In genomic region chr1:110627763-110628162, GRCh38 we compare ENCODE assay signal across 27 cellular contexts. TPM values are rescaled to one million over a fixed set of nuclear protein-coding genes. Genes with fewer than 3 reads are reported as not detected.
DNase-seq lines count a peak whose midpoint lies in the region; ATAC-seq and TF ChIP-seq lines count a peak whose summit lies in the region.
"Had no signal": no experiment of that assay in that cellular context is flagged by ENCODE, and none has a peak within 500 bp of the region (broad histone marks: within the 10 kb centered on the region; RNA-seq: fewer than 3 reads in every experiment).

No MANE protein-coding gene starts in this region.

- H3K4me1 ChIP-seq in naive thymus-derived CD4-positive, alpha-beta T cell (ENCODE audit: control insufficient read depth in 2 of 2, insufficient read depth in 2 of 2, low read length in 2 of 2): peaks cover 25 to 27% of the 10 kb centered on the region in 2 donors
- H3K4me1 ChIP-seq: gastroesophageal sphincter, HAP-1, SJSA1, stomach, tibial artery had no signal

- no peak overlapping the region for H3K4me3 Mint-ChIP-seq in activated CD8-positive, alpha-beta T cell treated with anti-CD3 and anti-CD28 coated beads, Interleukin-2, amount 10 ng/mL, durations not matched to agents 7 days and 5 days
- no peak overlapping the region for H3K4me3 Mint-ChIP-seq in activated CD8-positive, alpha-beta T cell treated with anti-CD3 and anti-CD28 coated beads for 36 hours
- no peak overlapping the region for H3K4me3 Mint-ChIP-seq in T-helper 17 cell
- H3K4me3 Mint-ChIP-seq in naive thymus-derived CD4-positive, alpha-beta T cell: peak overlapping the region in 1 of 10 donors; percentile 4
- H3K4me3 Mint-ChIP-seq: activated CD4-positive, alpha-beta T cell treated with anti-CD3 and anti-CD28 coated beads for 36 hours; central memory CD8-positive, alpha-beta T cell; memory B cell had no signal

- POLR2A ChIA-PET in activated CD8-positive, alpha-beta T cell treated with anti-CD3 and anti-CD28 coated beads, Interleukin-2, amount 10 ng/mL, durations not matched to agents 7 days and 5 days (lab: Charles Lee): no interaction called here
- POLR2A ChIA-PET in activated CD8-positive, alpha-beta T cell treated with anti-CD3 and anti-CD28 coated beads for 36 hours (lab: Charles Lee): no interaction called here
- POLR2A ChIA-PET in naive thymus-derived CD4-positive, alpha-beta T cell (lab: Charles Lee): interaction anchor here (1.2 to 5.6 kb wide), 2 partner anchors 41 to 47 kb away, joined by 4 to 69 read pairs; partner anchors contain the start of gene KCNA3

- CTCF ChIA-PET in activated CD8-positive, alpha-beta T cell treated with anti-CD3 and anti-CD28 coated beads, Interleukin-2, amount 10 ng/mL, durations not matched to agents 7 days and 5 days (lab: Charles Lee): interaction anchor here (1.8 to 7.0 kb wide), 4 partner anchors 11 to 156 kb away, joined by 5 to 77 read pairs (median 26); no protein-coding TSS in a partner anchor
- CTCF ChIA-PET in activated CD8-positive, alpha-beta T cell treated with anti-CD3 and anti-CD28 coated beads for 36 hours (lab: Charles Lee): interaction anchor here (1.3 to 5.5 kb wide), 3 partner anchors 8 to 154 kb away, joined by 3 to 51 read pairs (median 45); no protein-coding TSS in a partner anchor
- CTCF ChIA-PET in naive thymus-derived CD4-positive, alpha-beta T cell (lab: Charles Lee): interaction anchor here (4.8 kb wide), 1 partner anchor 138 kb away, joined by 37 read pairs; no protein-coding TSS in a partner anchor

- peaks cover 37% of the 10 kb centered on the region for H3K4me1 Mint-ChIP-seq in activated CD8-positive, alpha-beta T cell treated with anti-CD3 and anti-CD28 coated beads, Interleukin-2, amount 10 ng/mL, durations not matched to agents 7 days and 5 days (ENCODE audit: low read depth)
- H3K4me1 Mint-ChIP-seq in activated CD8-positive, alpha-beta T cell treated with anti-CD3 and anti-CD28 coated beads for 36 hours (ENCODE audit: low read depth): peaks cover 21% of the 10 kb centered on the region
- peaks cover 26% of the 10 kb centered on the region for H3K4me1 Mint-ChIP-seq in T-helper 17 cell
- H3K4me1 Mint-ChIP-seq in naive thymus-derived CD4-positive, alpha-beta T cell: peaks cover 10 to 44% (median 23%) of the 10 kb centered on the region in 7 donors

- no peaks in the 10 kb centered on the region for H3K36me3 ChIP-seq in naive thymus-derived CD4-positive, alpha-beta T cell (ENCODE audit: control insufficient read depth in 2 of 3, insufficient read depth in 3 of 3, low read length in 3 of 3)
- H3K36me3 ChIP-seq: gastroesophageal sphincter, HAP-1, SJSA1, stomach, tibial artery had no signal

- no peaks in the 10 kb centered on the region for H3K9me3 ChIP-seq in T-helper 17 cell (ENCODE audit: control insufficient read depth, low read length, poor library complexity, severe bottlenecking)
- peaks cover 0 to 4% (median 0%) of the 10 kb centered on the region in 3 experiments for H3K9me3 ChIP-seq in naive thymus-derived CD4-positive, alpha-beta T cell (ENCODE audit: control insufficient read depth in 2 of 3, low read length in 3 of 3)
- H3K9me3 ChIP-seq: gastroesophageal sphincter, HAP-1, SJSA1, stomach, tibial artery had no signal

- no peak for ATAC-seq in activated CD8-positive, alpha-beta T cell treated with anti-CD3 and anti-CD28 coated beads, Interleukin-2, amount 10 ng/mL, durations not matched to agents 7 days and 5 days
- ATAC-seq in activated CD8-positive, alpha-beta T cell treated with anti-CD3 and anti-CD28 coated beads for 36 hours: no peak
- no peak for ATAC-seq in T-helper 17 cell
- peak; percentile 6 for ATAC-seq in naive thymus-derived CD4-positive, alpha-beta T cell
- ATAC-seq in HG03196 (IDR thresholded peaks at IDR 0.05; ENCODE audit: unreplicated experiment): no peak
- ATAC-seq in HG02678 (IDR thresholded peaks at IDR 0.05; ENCODE audit: unreplicated experiment): no peak
- ATAC-seq: activated CD4-positive, alpha-beta T cell treated with anti-CD3 and anti-CD28 coated beads for 36 hours; gastroesophageal sphincter had no signal

- no peaks in the 10 kb centered on the region for H3K27me3 Mint-ChIP-seq in activated CD8-positive, alpha-beta T cell treated with anti-CD3 and anti-CD28 coated beads, Interleukin-2, amount 10 ng/mL, durations not matched to agents 7 days and 5 days (ENCODE audit: low read depth)
- no peaks in the 10 kb centered on the region for H3K27me3 Mint-ChIP-seq in activated CD8-positive, alpha-beta T cell treated with anti-CD3 and anti-CD28 coated beads for 36 hours
- H3K27me3 Mint-ChIP-seq in T-helper 17 cell: no peaks in the 10 kb centered on the region
- H3K27me3 Mint-ChIP-seq in naive thymus-derived CD4-positive, alpha-beta T cell: no peaks in the 10 kb centered on the region
- H3K27me3 Mint-ChIP-seq: activated CD4-positive, alpha-beta T cell treated with anti-CD3 and anti-CD28 coated beads for 36 hours; central memory CD8-positive, alpha-beta T cell; memory B cell had no signal

- H3K27ac ChIP-seq in naive thymus-derived CD4-positive, alpha-beta T cell (ENCODE audit: low read depth, low read length): no peak overlapping the region
- H3K27ac ChIP-seq: gastroesophageal sphincter, hepatocyte, SJSA1, stomach, tibial artery had no signal

- intact Hi-C loops in activated CD8-positive, alpha-beta T cell treated with anti-CD3 and anti-CD28 coated beads for 36 hours (cut with micrococcal nuclease): no loop called here
- intact Hi-C loops in naive thymus-derived CD4-positive, alpha-beta T cell (cut with micrococcal nuclease): no loop called here

- H3K27ac Mint-ChIP-seq in activated CD8-positive, alpha-beta T cell treated with anti-CD3 and anti-CD28 coated beads, Interleukin-2, amount 10 ng/mL, durations not matched to agents 7 days and 5 days: no peak overlapping the region
- no peak overlapping the region for H3K27ac Mint-ChIP-seq in activated CD8-positive, alpha-beta T cell treated with anti-CD3 and anti-CD28 coated beads for 36 hours
- H3K27ac Mint-ChIP-seq in T-helper 17 cell: peak overlapping the region; percentile 16
- peak overlapping the region in 1 of 9 donors; percentile 23 for H3K27ac Mint-ChIP-seq in naive thymus-derived CD4-positive, alpha-beta T cell
- H3K27ac Mint-ChIP-seq: activated CD4-positive, alpha-beta T cell treated with anti-CD3 and anti-CD28 coated beads for 36 hours; memory B cell had no signal

- peaks cover 9% of the 10 kb centered on the region for H3K9me3 Mint-ChIP-seq in activated CD8-positive, alpha-beta T cell treated with anti-CD3 and anti-CD28 coated beads, Interleukin-2, amount 10 ng/mL, durations not matched to agents 7 days and 5 days (ENCODE audit: insufficient read depth)
- peaks cover 5% of the 10 kb centered on the region for H3K9me3 Mint-ChIP-seq in activated CD8-positive, alpha-beta T cell treated with anti-CD3 and anti-CD28 coated beads for 36 hours
- H3K9me3 Mint-ChIP-seq in naive thymus-derived CD4-positive, alpha-beta T cell: peaks cover 0 to 5% (median 0%) of the 10 kb centered on the region in 11 donors
- H3K9me3 Mint-ChIP-seq: central memory CD8-positive, alpha-beta T cell had no signal

- H3K36me3 Mint-ChIP-seq in activated CD8-positive, alpha-beta T cell treated with anti-CD3 and anti-CD28 coated beads, Interleukin-2, amount 10 ng/mL, durations not matched to agents 7 days and 5 days (ENCODE audit: low read depth): peaks cover 27% of the 10 kb centered on the region
- no peaks in the 10 kb centered on the region for H3K36me3 Mint-ChIP-seq in activated CD8-positive, alpha-beta T cell treated with anti-CD3 and anti-CD28 coated beads for 36 hours (ENCODE audit: low read depth)
- no peaks in the 10 kb centered on the region for H3K36me3 Mint-ChIP-seq in T-helper 17 cell (ENCODE audit: low read depth)
- H3K36me3 Mint-ChIP-seq in naive thymus-derived CD4-positive, alpha-beta T cell: peaks cover 0 to 42% (median 3%) of the 10 kb centered on the region in 5 donors

- TF ChIP-seq POLR2A in NB4 (IDR thresholded peaks at IDR 0.05; ENCODE audit: extremely low read depth, insufficient read length): no peak

- no peaks in the 10 kb centered on the region for H3K27me3 ChIP-seq in naive thymus-derived CD4-positive, alpha-beta T cell (ENCODE audit: control insufficient read depth in 2 of 2, insufficient read depth in 2 of 2, low read length in 2 of 2)

- DNase-seq in activated CD8-positive, alpha-beta T cell treated with anti-CD3 and anti-CD28 coated beads, Interleukin-2, amount 10 ng/mL, durations not matched to agents 7 days and 5 days: peak; percentile 0
- DNase-seq in activated CD8-positive, alpha-beta T cell treated with anti-CD3 and anti-CD28 coated beads for 36 hours: no peak
- DNase-seq in NB4 (ENCODE audit: low read depth) (peak; percentile 57), T-helper 17 cell (no peak), NCI-H146 treated with DMSO at 0.1 percent for 48 hours (lab: John Stamatoyannopoulos, UW; ENCODE audit: unreplicated experiment) (no peak)
- DNase-seq in naive thymus-derived CD4-positive, alpha-beta T cell: no peak
- DNase-seq: 8988T; activated CD4-positive, alpha-beta T cell treated with anti-CD3 and anti-CD28 coated beads for 36 hours; activated gamma-delta T cell treated with Interleukin-2 at 50 U/mL for 16 hours; DMS153; NCI-H1092; NCI-H187; NCI-H524 treated with DMSO at 0.1 percent for 48 hours; NK-92 treated with Interleukin-12 subunit alpha and Interleukin-12 subunit beta, amount 100 ng/mL, for 24 hours; nucleus accumbens; stomach; tibial artery had no signal

- H3K4me3 ChIP-seq in NB4 (ENCODE audit: low read depth, low read length): no peak overlapping the region
- H3K4me3 ChIP-seq in naive thymus-derived CD4-positive, alpha-beta T cell (ENCODE audit: low read length): no peak overlapping the region
- H3K4me3 ChIP-seq: gastroesophageal sphincter, HAP-1, hepatocyte, SJSA1, stomach, tibial artery had no signal

- TF ChIP-seq CTCF in activated CD8-positive, alpha-beta T cell treated with anti-CD3 and anti-CD28 coated beads for 36 hours (IDR thresholded peaks at IDR 0.05): no peak
- TF ChIP-seq CTCF in NB4 (IDR thresholded peaks at IDR 0.05; ENCODE audit: low read depth, low read length): no peak

RNA-seq across cellular contexts. Expression of gene KCNA2, which starts 21.6 kb away (rescaled TPM):
- total RNA-seq in activated CD8-positive, alpha-beta T cell treated with anti-CD3 and anti-CD28 coated beads, Interleukin-2, amount 10 ng/mL, durations not matched to agents 7 days and 5 days: 1 to 10 TPM; 1.4 to 2.2 TPM
- total RNA-seq in activated CD8-positive, alpha-beta T cell treated with anti-CD3 and anti-CD28 coated beads for 36 hours: under 1 TPM; 0.02 to 0.14 TPM
- 1 to 10 TPM; 3.1 to 3.9 TPM for total RNA-seq in T-helper 17 cell
- 1 to 10 TPM in 3 of 5 experiments, under 1 TPM in 2; 0.62 to 4.6 (median 1.2) TPM for total RNA-seq in naive thymus-derived CD4-positive, alpha-beta T cell
- not detected for polyA plus RNA-seq in naive thymus-derived CD4-positive, alpha-beta T cell
- total RNA-seq: dermis microvascular lymphatic vessel endothelial cell, G401, SJSA1 had no signal

RNA-seq across cellular contexts. Expression of gene KCNA3, which starts 47.0 kb away (rescaled TPM):
- 10 to 100 TPM; 49.0 to 49.3 TPM for total RNA-seq in activated CD8-positive, alpha-beta T cell treated with anti-CD3 and anti-CD28 coated beads, Interleukin-2, amount 10 ng/mL, durations not matched to agents 7 days and 5 days
- 10 to 100 TPM; 15.5 to 16.2 TPM for total RNA-seq in activated CD8-positive, alpha-beta T cell treated with anti-CD3 and anti-CD28 coated beads for 36 hours
- total RNA-seq in T-helper 17 cell: 100 to 1,000 TPM; 114 to 115 TPM
- 100 to 1,000 TPM in 3 of 5 experiments, 10 to 100 TPM in 2; 74.1 to 115 (median 108) TPM for total RNA-seq in naive thymus-derived CD4-positive, alpha-beta T cell
- polyA plus RNA-seq in naive thymus-derived CD4-positive, alpha-beta T cell: 100 to 1,000 TPM; 105 to 114 TPM
- total RNA-seq: dermis microvascular lymphatic vessel endothelial cell, G401, SJSA1 had no signal
- polyA plus RNA-seq: hepatocyte, stomach had no signal

Comparison
In these comparisons a context has a peak if more than half of its experiments do, and no peak if none do; other contexts are left out.
1. DNase-seq: peak in activated CD8-positive, alpha-beta T cell treated with anti-CD3 and anti-CD28 coated beads, Interleukin-2, amount 10 ng/mL, durations not matched to agents 7 days and 5 days (single experiment) and NB4 (single experiment); none in activated CD8-positive, alpha-beta T cell treated with anti-CD3 and anti-CD28 coated beads for 36 hours (single experiment), T-helper 17 cell (0 of 3), naive thymus-derived CD4-positive, alpha-beta T cell (0 of 9) and NCI-H146 treated with DMSO at 0.1 percent for 48 hours (single experiment).